ENCODE assay signal across 19 cellular contexts in genomic region chr1:103284270-103284669, GRCh38.
A peak's percentile ranks its signal among the peaks of the same experiment; 100 is the strongest.
DNase-seq lines count a peak whose midpoint lies in the region; TF ChIP-seq lines count a peak whose summit lies in the region.
"Had no signal": no experiment of that assay in that cellular context is flagged by ENCODE, and none has a peak within 500 bp of the region (broad histone marks: within the 10 kb centered on the region; RNA-seq: fewer than 3 reads in every experiment).

No MANE protein-coding gene starts in this region.

- POLR2A ChIA-PET in MCF 10A (lab: Yijun Ruan, JAX) = interaction anchor here (0.6 kb wide), 1 partner anchor 166 kb away, joined by 4 read pairs; no protein-coding TSS in a partner anchor

- H3K4me1 Mint-ChIP-seq in nephron (peaks cover 18% of the 10 kb centered on the region), MCF 10A (ENCODE audit: insufficient read depth, unreplicated experiment) (no peaks in the 10 kb centered on the region), HFFc6 (ENCODE audit: low read depth) (peaks cover 11% of the 10 kb centered on the region)
- H3K4me1 Mint-ChIP-seq: activated naive CD8-positive, alpha-beta T cell treated with anti-CD3 and anti-CD28 coated beads, Interleukin-2, amount 10 ng/mL, durations not matched to agents 7 days and 5 days; H9; nephron progenitor cell had no signal

- intact Hi-C loops in MCF 10A (cut with micrococcal nuclease) = no loop called here

- H3K4me3 Mint-ChIP-seq in nephron (no peak overlapping the region), MCF 10A (ENCODE audit: unreplicated experiment) (no peak overlapping the region), HFFc6 (no peak overlapping the region)
- H3K4me3 Mint-ChIP-seq: activated naive CD8-positive, alpha-beta T cell treated with anti-CD3 and anti-CD28 coated beads, Interleukin-2, amount 10 ng/mL, durations not matched to agents 7 days and 5 days; H9; nephron progenitor cell had no signal

- H3K9me3 Mint-ChIP-seq in nephron = peaks cover 8% of the 10 kb centered on the region
- H3K9me3 Mint-ChIP-seq in MCF 10A (ENCODE audit: unreplicated experiment) = no peaks in the 10 kb centered on the region
- peaks cover 5% of the 10 kb centered on the region; the same call in 1 of the 2 replicates for H3K9me3 Mint-ChIP-seq in HFFc6

- peak overlapping the region; percentile 61 to 83 (median 78) for H3K27ac Mint-ChIP-seq in nephron
- H3K27ac Mint-ChIP-seq in MCF 10A (ENCODE audit: low read depth, unreplicated experiment) = no peak overlapping the region
- no peak overlapping the region for H3K27ac Mint-ChIP-seq in HFFc6
- H3K27ac Mint-ChIP-seq: activated naive CD8-positive, alpha-beta T cell treated with anti-CD3 and anti-CD28 coated beads, Interleukin-2, amount 10 ng/mL, durations not matched to agents 7 days and 5 days; H9; nephron progenitor cell had no signal

- BruUV-seq in MCF 10A (replicated peaks; lab: Mats Ljungman, UMichigan) = no TSS peak

- CTCF ChIA-PET in MCF 10A (lab: Yijun Ruan, JAX) = interaction anchor here (0.7 kb wide), 1 partner anchor 1160 kb away, joined by 3 read pairs; no protein-coding TSS in a partner anchor

- H3K36me3 Mint-ChIP-seq in nephron (ENCODE audit: low read depth) = no peaks in the 10 kb centered on the region
- no peaks in the 10 kb centered on the region for H3K36me3 Mint-ChIP-seq in MCF 10A (ENCODE audit: insufficient read depth, unreplicated experiment)
- peaks cover 8% of the 10 kb centered on the region for H3K36me3 Mint-ChIP-seq in HFFc6 (ENCODE audit: low read depth)
- H3K36me3 Mint-ChIP-seq: activated naive CD8-positive, alpha-beta T cell treated with anti-CD3 and anti-CD28 coated beads, Interleukin-2, amount 10 ng/mL, durations not matched to agents 7 days and 5 days had no signal

- no peaks in the 10 kb centered on the region for H3K27me3 Mint-ChIP-seq in nephron (ENCODE audit: low read depth)
- no peaks in the 10 kb centered on the region for H3K27me3 Mint-ChIP-seq in MCF 10A (ENCODE audit: insufficient read depth, unreplicated experiment)
- H3K27me3 Mint-ChIP-seq in HFFc6 (ENCODE audit: insufficient read depth) = no peaks in the 10 kb centered on the region; the same call in 1 of the 2 replicates
- H3K27me3 Mint-ChIP-seq: activated naive CD8-positive, alpha-beta T cell treated with anti-CD3 and anti-CD28 coated beads, Interleukin-2, amount 10 ng/mL, durations not matched to agents 7 days and 5 days had no signal

- TF ChIP-seq CTCF in nephron (IDR thresholded peaks at IDR 0.05; ENCODE audit: unreplicated experiment in 3 of 3) = no peak
- TF ChIP-seq CTCF in MCF 10A (IDR thresholded peaks at IDR 0.05; ENCODE audit: unreplicated experiment) = no peak
- no peak for TF ChIP-seq CTCF in HFFc6 (IDR thresholded peaks at IDR 0.05)

- DNase-seq in EH (ENCODE audit: low read depth) = peak; percentile 56
- peak; percentile 2 for DNase-seq in RPMI7951 (ENCODE audit: low read depth)
- DNase-seq in dedifferentiated amniotic fluid mesenchymal stem cell (ENCODE audit: extremely low spot score) = peak; percentile 89
- no peak for DNase-seq in activated effector memory CD4-positive, alpha-beta T cell treated with anti-CD3 and anti-CD28 coated beads, Interleukin-2, amount 50 U/mL, for 16 hours
- no peak for DNase-seq in MCF 10A (ENCODE audit: unreplicated experiment)
- no peak for DNase-seq in HFFc6
- no peak for DNase-seq in putamen (ENCODE audit: low spot score)
- DNase-seq: activated naive CD8-positive, alpha-beta T cell treated with anti-CD3 and anti-CD28 coated beads, Interleukin-2, amount 10 ng/mL, durations not matched to agents 7 days and 5 days; central memory CD4-positive, alpha-beta T cell; DMS 273 treated with DMSO at 0.1 percent for 48 hours; foreskin keratinocyte; H9; NCI-H1930; NCI-H69; nephron progenitor cell; SHP77 treated with DMSO at 0.1 percent for 48 hours; stimulated activated naive CD4-positive, alpha-beta T cell; transverse colon had no signal

Comparison
In these comparisons a context has a peak if more than half of its experiments do, and no peak if none do; other contexts are left out.
1. DNase-seq: peak in EH (single experiment), RPMI7951 (single experiment) and dedifferentiated amniotic fluid mesenchymal stem cell (single experiment); none in activated effector memory CD4-positive, alpha-beta T cell treated with anti-CD3 and anti-CD28 coated beads, Interleukin-2, amount 50 U/mL, for 16 hours (single experiment), MCF 10A (single experiment), HFFc6 (single experiment) and putamen (single experiment).
2. H3K27ac Mint-ChIP-seq: peak in nephron (3 of 3); none in MCF 10A (single experiment) and HFFc6 (single experiment).